In the genomic region with DNA sequence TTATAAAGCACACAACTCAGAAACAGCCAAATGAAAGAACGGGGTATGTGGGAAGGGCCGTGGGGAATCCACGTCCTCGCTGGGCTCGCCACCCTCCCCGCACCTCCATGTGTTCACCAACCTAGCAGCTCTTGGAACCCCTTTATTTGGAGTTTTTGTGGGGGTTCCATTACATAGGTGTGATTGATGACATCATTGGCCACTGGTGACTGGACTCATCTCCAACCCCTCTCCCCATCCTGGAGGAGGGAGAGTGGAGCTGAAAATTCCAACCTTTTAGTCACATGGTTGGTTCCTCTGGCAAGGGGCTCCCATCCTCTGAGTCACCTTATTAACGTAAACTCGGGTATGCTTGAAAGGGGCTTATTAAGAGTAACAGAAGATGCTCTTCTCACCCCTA, we compare ENCODE assay signal across 26 cellular contexts.
"Had no signal": no experiment of that assay in that cellular context is flagged by ENCODE, and none has a peak within 500 bp of the region (broad histone marks: within the 10 kb centered on the region; RNA-seq: fewer than 3 reads in every experiment).

No MANE protein-coding gene starts in this region.

- H3K36me3 ChIP-seq: stomach, suprapubic skin, thoracic aorta, thyroid gland, tibial artery, tibial nerve, transverse colon, upper lobe of left lung, upper lobe of right lung, uterus, vagina had no signal

- H3K9me3 ChIP-seq: stomach, suprapubic skin, testis, thoracic aorta, thyroid gland, tibial artery, tibial nerve, transverse colon, upper lobe of left lung, upper lobe of right lung, uterus, vagina had no signal

- FAIRE-seq: urothelium cell line had no signal

- DNase-seq: stimulated activated CD4-positive, alpha-beta T cell treated with anti-CD3 and anti-CD28 coated beads, Interleukin-2, amount 100 ng/mL, for 48 hours; stimulated activated CD4-positive, alpha-beta T cell treated with anti-CD3 and anti-CD28 coated beads, Interleukin-4, amount 100 ng/mL, for 1 hour; stimulated activated CD4-positive, alpha-beta T cell treated with anti-CD3 and anti-CD28 coated beads, Interleukin-4, amount 100 ng/mL, for 24 hours; stimulated activated CD4-positive, alpha-beta T cell treated with anti-CD3 and anti-CD28 coated beads, Interleukin-4, amount 100 ng/mL, for 4 hours; stimulated activated CD8-positive, alpha-beta memory T cell treated with anti-CD3 and anti-CD28 coated beads, Interleukin-4, amount 100 ng/mL, for 48 hours; stimulated activated naive B cell treated with anti-CD40 and anti-IgM and Interleukin-4, amounts not matched to agents 10 μg/mL and 1 μg/mL and 100 μg/mL, for 72 hours; stimulated activated naive CD4-positive, alpha-beta T cell; stimulated activated naive CD4-positive, alpha-beta T cell treated with Interleukin-2 at 50 U/mL for 16 hours; stimulated activated naive CD8-positive, alpha-beta T cell treated with anti-CD3 and anti-CD28 coated beads, Interleukin-15, amount 100 ng/mL, for 72 hours; stimulated activated naive CD8-positive, alpha-beta T cell treated with anti-CD3 and anti-CD28 coated beads, Interleukin-15, Interleukin-2, amounts not matched to agents 100 U/mL and 50 U/mL, for 24 hours; stomach; substantia nigra; testis; thyroid gland; tibial artery; transverse colon; upper lobe of right lung; uterus had no signal

- ATAC-seq: stimulated activated effector memory CD8-positive, alpha-beta T cell treated with anti-CD3 and anti-CD28 coated beads, Interleukin-12 subunit alpha, Interleukin-12 subunit beta, amount 100 ng/mL, for 72 hours; stimulated activated memory B cell treated with anti-CD40 and anti-IgM and Interleukin-4, amounts not matched to agents 10 μg/mL and 1 μg/mL and 100 μg/mL, for 72 hours; stimulated activated naive B cell treated with anti-CD40 and anti-IgM and Interleukin-4, amounts not matched to agents 10 μg/mL and 1 μg/mL and 100 μg/mL, for 72 hours; stimulated activated naive CD8-positive, alpha-beta T cell treated with anti-CD3 and anti-CD28 coated beads, Interleukin-15, amount 100 ng/mL, for 72 hours; stimulated activated naive CD8-positive, alpha-beta T cell treated with anti-CD3 and anti-CD28 coated beads, Interleukin-15, Interleukin-2, amounts not matched to agents 100 U/mL and 50 U/mL, for 24 hours; upper lobe of right lung had no signal

- H3K27me3 ChIP-seq: stomach, suprapubic skin, testis, thyroid gland, tibial artery, tibial nerve, transverse colon, upper lobe of left lung, upper lobe of right lung, uterus, vagina had no signal

- H3K4me1 ChIP-seq: stomach, testis, thyroid gland, transverse colon, upper lobe of right lung, uterus, vagina had no signal

- H3K4me3 ChIP-seq: stomach, suprapubic skin, testis, thoracic aorta, thyroid gland, tibial artery, tibial nerve, transverse colon, upper lobe of left lung, upper lobe of right lung, uterus, vagina had no signal

- H3K27ac ChIP-seq: stomach, suprapubic skin, testis, thoracic aorta, thyroid gland, tibial artery, tibial nerve, transverse colon, upper lobe of left lung, upper lobe of right lung, uterus, vagina had no signal
